ENCODE assay signal across 15 cellular contexts in the genomic region with DNA sequence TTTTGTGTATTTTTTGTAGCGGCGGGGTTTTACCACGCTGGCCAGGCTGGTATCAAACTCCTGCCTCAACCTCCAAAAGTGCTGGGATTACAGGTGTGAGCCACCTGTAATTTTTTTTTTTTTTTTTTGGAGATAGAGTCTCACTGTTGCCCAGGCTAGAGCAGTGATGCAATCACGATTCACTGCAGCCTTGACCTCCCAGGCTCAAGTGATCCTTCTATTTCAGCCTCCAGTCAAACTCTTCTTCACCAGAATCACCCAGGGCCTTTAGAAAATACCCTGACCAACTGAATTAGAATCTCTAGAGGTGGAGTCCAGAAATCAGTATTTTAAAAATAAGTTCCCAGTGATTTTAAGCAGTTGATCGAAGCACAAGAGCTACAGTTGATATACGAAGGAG. TPM values are rescaled to one million over a fixed set of nuclear protein-coding genes. Genes with fewer than 3 reads are reported as not detected.
DNase-seq lines count a peak whose midpoint lies in the region; ATAC-seq, FAIRE-seq and TF ChIP-seq lines count a peak whose summit lies in the region.
"Had no signal": no experiment of that assay in that cellular context is flagged by ENCODE, and none has a peak within 500 bp of the region (broad histone marks: within the 10 kb centered on the region; RNA-seq: fewer than 3 reads in every experiment).

No MANE protein-coding gene starts in this region.

- WGBS in A549 (ENCODE audit: missing lambda C conversion rate) = 88% methylated on average over 6 of the region's 6 CpGs
- WGBS in pancreas, 2 donors = 50 to 52% methylated on average over 6 of the region's 6 CpGs

- TF ChIP-seq POLR2A in A549 (IDR thresholded peaks at IDR 0.05; ENCODE audit: low read length) = no peak
- TF ChIP-seq POLR2A in GM12892 (IDR thresholded peaks at IDR 0.05; ENCODE audit: low read depth, low read length) = no peak

- H3K4me2 ChIP-seq in A549 = peak overlapping the region; percentile 36

- H3K27me3 Mint-ChIP-seq in endothelial cell (ENCODE audit: unreplicated experiment) = peaks cover 10% of the 10 kb centered on the region
- H3K27me3 Mint-ChIP-seq: naive B cell had no signal

- ATAC-seq in A549 = no peak
- no peak for ATAC-seq in pancreas
- ATAC-seq in GM21390 (IDR thresholded peaks at IDR 0.05; ENCODE audit: unreplicated experiment) = no peak

- H3K36me3 Mint-ChIP-seq in endothelial cell (ENCODE audit: low read depth, unreplicated experiment) = peaks cover 12% of the 10 kb centered on the region

- peak overlapping the region; percentile 45 for H3K4me3 Mint-ChIP-seq in endothelial cell (ENCODE audit: unreplicated experiment)

- CTCF ChIA-PET in A549 (lab: Yijun Ruan, JAX) = interaction anchor here (1.1 to 4.2 kb wide), 11 partner anchors 7 to 392 kb away, joined by 3 to 15 read pairs (median 5); partner anchors contain the start of genes HSPB9, KCNH4, NKIRAS2 and STAT3

- H3K9me3 Mint-ChIP-seq in endothelial cell (ENCODE audit: unreplicated experiment) = no peaks in the 10 kb centered on the region
- H3K9me3 Mint-ChIP-seq: naive B cell had no signal

- TF ChIP-seq CTCF in A549 (IDR thresholded peaks at IDR 0.05) = no peak
- TF ChIP-seq CTCF in LNCaP clone FGC (IDR thresholded peaks at IDR 0.05; ENCODE audit: control insufficient read depth, extremely low read depth, insufficient read depth) = no peak
- TF ChIP-seq CTCF in endothelial cell (IDR thresholded peaks at IDR 0.05; ENCODE audit: unreplicated experiment) = no peak
- no peak for TF ChIP-seq CTCF in pancreas (IDR thresholded peaks at IDR 0.05)
- no peak for TF ChIP-seq CTCF in WERI-Rb-1 (IDR thresholded peaks at IDR 0.05; ENCODE audit: low read depth, low read length)

- H3K27ac ChIP-seq in A549 = peak overlapping the region; percentile 41 to 68; a peak in 5 of 6 replicates
- H3K27ac ChIP-seq in pancreas = peak overlapping the region; percentile 78 to 97 (median 92)
- H3K27ac ChIP-seq in WERI-Rb-1 = no peak overlapping the region

- no peak for TF ChIP-seq EP300 in A549 (IDR thresholded peaks at IDR 0.05)

- H3K27me3 ChIP-seq in pancreas = no peaks in the 10 kb centered on the region
- H3K27me3 ChIP-seq in WERI-Rb-1 (ENCODE audit: insufficient read depth, low read depth, severe bottlenecking) = no peaks in the 10 kb centered on the region
- H3K27me3 ChIP-seq: BE2C had no signal

- H3K4me3 ChIP-seq in A549 (no peak overlapping the region), LNCaP clone FGC (ENCODE audit: low read depth, low read length) (peak overlapping the region; percentile 50), pancreas (peak overlapping the region in 2 of 4 donors; percentile 31 to 36), WERI-Rb-1 (ENCODE audit: low read depth, low read length) (no peak overlapping the region)

- POLR2A ChIA-PET in A549 (lab: Yijun Ruan, JAX) = interaction anchor here (0.6 to 1.0 kb wide), 2 partner anchors 14 to 316 kb away, joined by 3 to 4 read pairs; partner anchors contain the start of gene KAT2A

- no peak for TF ChIP-seq RAD21 in A549 (conservative IDR thresholded peaks at IDR 0.05 in 1 of 2, IDR thresholded peaks at IDR 0.05 in 1 of 2)

- H3K4me1 ChIP-seq in A549 (peaks cover 37% of the 10 kb centered on the region), pancreas (peaks cover 45 to 71% (median 51%) of the 10 kb centered on the region in 3 donors)

- peaks cover 68% of the 10 kb centered on the region for H3K4me1 Mint-ChIP-seq in endothelial cell (ENCODE audit: unreplicated experiment)

- FAIRE-seq in A549 (lab: Jason Lieb, UNC) = no peak
- FAIRE-seq in pancreas (lab: Jason Lieb, UNC) = no peak
- FAIRE-seq in GM12892 (lab: Jason Lieb, UNC) = no peak
- FAIRE-seq: GM19239 had no signal

- no peak overlapping the region for H3K27ac Mint-ChIP-seq in endothelial cell (ENCODE audit: unreplicated experiment)

- DNase-seq in A549 (ENCODE audit: low read depth in 1 of 2, low spot score in 1 of 2) = no peak
- DNase-seq in LNCaP clone FGC (ENCODE audit: low read depth) = no peak
- DNase-seq in endothelial cell (ENCODE audit: low spot score) = no peak
- no peak for DNase-seq in pancreas
- no peak for DNase-seq in WERI-Rb-1
- no peak for DNase-seq in GM12892 (ENCODE audit: insufficient read length)
- DNase-seq in central memory CD4-positive, alpha-beta T cell = no peak
- DNase-seq: BE2C, glutamatergic neuron, naive B cell, NCI-H82 had no signal

- H3K9me3 ChIP-seq in A549 = no peaks in the 10 kb centered on the region
- H3K9me3 ChIP-seq in pancreas = no peaks in the 10 kb centered on the region
- no peaks in the 10 kb centered on the region for H3K9me3 ChIP-seq in WERI-Rb-1 (ENCODE audit: severe bottlenecking)
- H3K9me3 ChIP-seq: BE2C had no signal

- H3K36me3 ChIP-seq in pancreas (no peaks in the 10 kb centered on the region), WERI-Rb-1 (peaks cover 40% of the 10 kb centered on the region)

- intact Hi-C loops in pancreas (cut with DNase I) = no loop called here

TF ChIP-seq in A549, 52 proteins besides CTCF, POLR2A, EP300 and RAD21 (continues in another document):
- TF ChIP-seq RNF2 (IDR thresholded peaks at IDR 0.05; ENCODE audit: borderline replicate concordance, low read depth) (no peak), NFE2L2 (conservative IDR thresholded peaks at IDR 0.05; ENCODE audit: low read length) (no peak), E2F6 (IDR thresholded peaks at IDR 0.05; ENCODE audit: borderline replicate concordance, low read depth) (no peak), JUN (IDR thresholded peaks at IDR 0.05) (no peak), ESRRA (IDR thresholded peaks at IDR 0.05; ENCODE audit: borderline replicate concordance, low read length) (no peak), EHF (CRISPR knock-in tag; IDR thresholded peaks at IDR 0.05) (no peak), FOXS1 (CRISPR knock-in tag; IDR thresholded peaks at IDR 0.05) (no peak), HDAC2 (IDR thresholded peaks at IDR 0.05) (no peak)

RNA-seq across cellular contexts. Expression of gene HSPB9, which starts 12.5 kb away (rescaled TPM):
- polyA plus RNA-seq in A549 (2011; rRNA removed) (0.04 TPM in 1 of 2 replicates, not detected in the other), A549 (2017; fragmentation: RNase III; extraction: RNeasy Plus Mini Kit Qiagen cat#74134 plus additional on column Dnase treatment) (not detected in 3 replicates), pancreas (1 to 10 TPM in 1 of 2 donors, under 1 TPM in 1; 0.85 to 1.6 TPM)
- 0.06 and 0.07 TPM in 2 replicates for polyA plus RNA-seq in A549 (2012; cell fraction: cytosol; rRNA removed)
- 0.11 and 0.18 TPM in 2 replicates for polyA plus RNA-seq in A549 (2012; cell fraction: nucleus; rRNA removed)
- polyA minus RNA-seq in A549 (2011; rRNA and poly(A)+ RNA removed) = not detected in 2 replicates
- total RNA-seq in endothelial cell (ENCODE audit: unreplicated experiment) (not detected), pancreas (under 1 TPM; 0.40 to 0.75 (median 0.58) TPM)
- not detected for polyA plus RNA-seq in GM12892 (2012; ENCODE audit: missing spikeins)
- total RNA-seq: subcutaneous adipose tissue; T-helper 1 cell treated with Interleukin-12 subunit alpha and Interleukin-12 subunit beta and Interleukin-4 antibody, amounts not matched to agents 30 ng/mL and 1 ng/mL, for 36 hours had no signal

RNA-seq across cellular contexts. Expression of gene KAT2A, which starts 14.0 kb away (rescaled TPM):
- polyA plus RNA-seq in A549 (2011; rRNA removed) (42.2 and 57.4 TPM in 2 replicates), A549 (2017; fragmentation: RNase III; extraction: RNeasy Plus Mini Kit Qiagen cat#74134 plus additional on column Dnase treatment) (64.0 to 74.6 TPM (median 68.1 TPM) in 3 replicates), pancreas (100 to 1,000 TPM; 157 to 158 TPM)
- 59.4 and 65.0 TPM in 2 replicates for polyA plus RNA-seq in A549 (2012; cell fraction: cytosol; rRNA removed)
- polyA plus RNA-seq in A549 (2012; cell fraction: nucleus; rRNA removed) = 460 and 477 TPM in 2 replicates
- polyA minus RNA-seq in A549 (2011; rRNA and poly(A)+ RNA removed) = 35.0 and 36.6 TPM in 2 replicates
- total RNA-seq in endothelial cell (ENCODE audit: unreplicated experiment) (22.8 TPM), pancreas (10 to 100 TPM; 17.5 to 43.7 (median 22.3) TPM)
- 28.6 TPM for polyA plus RNA-seq in GM12892 (2012; ENCODE audit: missing spikeins)

RNA-seq across cellular contexts. Expression of gene RAB5C, which starts 19.6 kb away (rescaled TPM):
- polyA plus RNA-seq in A549 (2011; rRNA removed) (171 and 179 TPM in 2 replicates), A549 (2017; fragmentation: RNase III; extraction: RNeasy Plus Mini Kit Qiagen cat#74134 plus additional on column Dnase treatment) (217 to 229 TPM (median 222 TPM) in 3 replicates), pancreas (10 to 100 TPM; 42.6 to 61.8 TPM)
- 325 and 406 TPM in 2 replicates for polyA plus RNA-seq in A549 (2012; cell fraction: cytosol; rRNA removed)
- polyA plus RNA-seq in A549 (2012; cell fraction: nucleus; rRNA removed) = 250 and 251 TPM in 2 replicates
- polyA minus RNA-seq in A549 (2011; rRNA and poly(A)+ RNA removed) = 96.3 and 96.5 TPM in 2 replicates
- total RNA-seq in endothelial cell (ENCODE audit: unreplicated experiment) (144 TPM), pancreas (10 to 100 TPM; 25.9 to 53.1 (median 42.0) TPM)
- polyA plus RNA-seq in GM12892 (2012; ENCODE audit: missing spikeins) = 34.2 TPM

RNA-seq across cellular contexts. Expression of gene DHX58, which starts 22.6 kb away (rescaled TPM):
- polyA plus RNA-seq in A549 (2011; rRNA removed) (0.59 and 0.70 TPM in 2 replicates), A549 (2017; fragmentation: RNase III; extraction: RNeasy Plus Mini Kit Qiagen cat#74134 plus additional on column Dnase treatment) (0.26 to 0.37 TPM (median 0.37 TPM) in 3 replicates), pancreas (10 to 100 TPM; 20.9 to 22.8 TPM)
- 0.36 and 0.43 TPM in 2 replicates for polyA plus RNA-seq in A549 (2012; cell fraction: cytosol; rRNA removed)
- 1.4 and 1.5 TPM in 2 replicates for polyA plus RNA-seq in A549 (2012; cell fraction: nucleus; rRNA removed)
- 1.0 and 1.5 TPM in 2 replicates for polyA minus RNA-seq in A549 (2011; rRNA and poly(A)+ RNA removed)
- total RNA-seq in endothelial cell (ENCODE audit: unreplicated experiment) (0.41 TPM), pancreas (10 to 100 TPM in 1 of 6 donors, 1 to 10 TPM in 5; 3.7 to 11.0 (median 6.1) TPM)
- 23.2 TPM for polyA plus RNA-seq in GM12892 (2012; ENCODE audit: missing spikeins)

RNA-seq across cellular contexts. Expression of gene ZNF385C, which starts 36.9 kb away (rescaled TPM):
- polyA plus RNA-seq in A549 (2011; rRNA removed) = 0.61 and 0.86 TPM in 2 replicates
- 0.17 and 0.31 TPM in 2 replicates for polyA plus RNA-seq in A549 (2012; cell fraction: cytosol; rRNA removed)
- 0.55 and 0.70 TPM in 2 replicates for polyA plus RNA-seq in A549 (2012; cell fraction: nucleus; rRNA removed)
- 0.12 to 0.16 TPM (median 0.13 TPM) in 3 replicates for polyA plus RNA-seq in A549 (2017; fragmentation: RNase III; extraction: RNeasy Plus Mini Kit Qiagen cat#74134 plus additional on column Dnase treatment)
- 0.08 and 0.34 TPM in 2 replicates for polyA minus RNA-seq in A549 (2011; rRNA and poly(A)+ RNA removed)
- total RNA-seq in endothelial cell (ENCODE audit: unreplicated experiment) = 1.3 TPM
- 1 to 10 TPM in 5 of 6 donors, under 1 TPM in 1; 0.67 to 2.1 (median 1.4) TPM for total RNA-seq in pancreas
- 1 to 10 TPM; 1.8 to 2.6 TPM for polyA plus RNA-seq in pancreas
- 0.70 TPM for polyA plus RNA-seq in GM12892 (2012; ENCODE audit: missing spikeins)
- total RNA-seq: T-helper 1 cell treated with Interleukin-12 subunit alpha and Interleukin-12 subunit beta and Interleukin-4 antibody, amounts not matched to agents 30 ng/mL and 1 ng/mL, for 36 hours had no signal
